Comparison of ENCODE assay signal across 1 cellular context in the genomic region with DNA sequence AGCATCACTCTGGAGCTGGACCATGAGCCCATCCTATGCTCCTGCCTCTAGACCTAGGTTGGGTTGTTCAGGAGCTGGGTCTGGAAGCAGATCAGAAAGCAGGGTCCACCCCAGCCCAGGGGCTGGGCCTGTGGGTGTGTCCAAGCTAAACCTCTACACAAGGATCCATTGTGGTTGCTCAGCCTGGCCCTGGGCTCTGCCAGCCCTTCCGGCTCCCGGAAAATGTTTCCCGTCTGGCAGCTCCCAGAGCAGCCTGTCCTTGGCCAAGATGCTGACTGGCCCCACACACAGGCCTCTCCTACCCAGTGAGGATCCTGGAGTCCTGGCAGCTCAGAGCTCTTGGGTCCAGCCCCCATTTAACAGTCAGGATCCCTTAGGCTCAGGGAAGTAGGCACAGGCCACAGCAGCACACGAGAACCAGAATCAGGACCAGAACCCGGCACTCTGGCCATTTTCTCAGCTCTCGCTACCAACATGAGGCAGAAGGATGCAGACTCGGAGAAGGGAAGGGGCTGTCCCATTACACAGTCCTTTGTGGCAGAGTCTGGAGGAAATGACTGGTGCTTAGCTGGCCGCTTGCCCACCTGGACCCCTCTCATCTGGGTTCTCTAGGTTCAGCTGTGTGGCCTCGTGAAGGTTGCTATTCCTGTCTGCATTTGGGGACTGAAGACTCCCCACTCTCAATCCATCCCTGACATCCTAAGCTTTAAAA.
TF ChIP-seq lines count a peak whose summit lies in the region.

No MANE protein-coding gene starts in this region.

TF ChIP-seq in HepG2, 621 proteins besides CTCF, POLR2A, EP300 and RAD21 (continued from another document and continues in another):
- TF ChIP-seq MEIS1 (CRISPR knock-in tag; IDR thresholded peaks at IDR 0.05; ENCODE audit: borderline replicate concordance): no peak
- TF ChIP-seq POGK (CRISPR knock-in tag; conservative IDR thresholded peaks at IDR 0.05): peak; percentile 23; the same call in 1 of the 2 replicates
- no peak for TF ChIP-seq MXD3 (CRISPR knock-in tag; IDR thresholded peaks at IDR 0.05)
- TF ChIP-seq TAF15 (IDR thresholded peaks at IDR 0.05; ENCODE audit: low read depth, low read length, poor library complexity, severe bottlenecking): no peak
- TF ChIP-seq HMG20B (CRISPR knock-in tag; conservative IDR thresholded peaks at IDR 0.05): no peak
- TF ChIP-seq ZNF432 (CRISPR knock-in tag; IDR thresholded peaks at IDR 0.05; ENCODE audit: borderline replicate concordance): no peak
- TF ChIP-seq LRRFIP1 (CRISPR knock-in tag; conservative IDR thresholded peaks at IDR 0.05): no peak
- TF ChIP-seq ZNF639 (CRISPR knock-in tag; conservative IDR thresholded peaks at IDR 0.05): no peak
- no peak for TF ChIP-seq ZNF557 (CRISPR knock-in tag; IDR thresholded peaks at IDR 0.05)
- TF ChIP-seq SRY (CRISPR knock-in tag; IDR thresholded peaks at IDR 0.05): 0 out of 2 replicates have a peak, but pooled peaks have one; percentile 58
- TF ChIP-seq, protein P1, sequence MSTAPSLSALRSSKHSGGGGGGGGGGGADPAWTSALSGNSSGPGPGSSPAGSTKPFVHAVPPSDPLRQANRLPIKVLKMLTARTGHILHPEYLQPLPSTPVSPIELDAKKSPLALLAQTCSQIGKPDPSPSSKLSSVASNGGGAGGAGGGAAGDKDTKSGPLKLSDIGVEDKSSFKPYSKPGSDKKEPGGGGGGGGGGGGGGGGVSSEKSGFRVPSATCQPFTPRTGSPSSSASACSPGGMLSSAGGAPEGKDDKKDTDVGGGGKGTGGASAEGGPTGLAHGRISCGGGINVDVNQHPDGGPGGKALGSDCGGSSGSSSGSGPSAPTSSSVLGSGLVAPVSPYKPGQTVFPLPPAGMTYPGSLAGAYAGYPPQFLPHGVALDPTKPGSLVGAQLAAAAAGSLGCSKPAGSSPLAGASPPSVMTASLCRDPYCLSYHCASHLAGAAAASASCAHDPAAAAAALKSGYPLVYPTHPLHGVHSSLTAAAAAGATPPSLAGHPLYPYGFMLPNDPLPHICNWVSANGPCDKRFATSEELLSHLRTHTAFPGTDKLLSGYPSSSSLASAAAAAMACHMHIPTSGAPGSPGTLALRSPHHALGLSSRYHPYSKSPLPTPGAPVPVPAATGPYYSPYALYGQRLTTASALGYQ (CRISPR knock-in tag; IDR thresholded peaks at IDR 0.05): no peak
- TF ChIP-seq REXO4 (CRISPR knock-in tag; IDR thresholded peaks at IDR 0.05; ENCODE audit: borderline replicate concordance): no peak
- TF ChIP-seq FLYWCH1 (CRISPR knock-in tag; IDR thresholded peaks at IDR 0.05): no peak
- TF ChIP-seq ZSCAN30 (CRISPR knock-in tag; IDR thresholded peaks at IDR 0.05): no peak
- TF ChIP-seq ZNF34 (CRISPR knock-in tag; IDR thresholded peaks at IDR 0.05; ENCODE audit: borderline replicate concordance): peak; percentile 28; the same call in 1 of the 2 replicates
- TF ChIP-seq PBX2 (CRISPR knock-in tag; IDR thresholded peaks at IDR 0.05): no peak
- TF ChIP-seq DNMT1 (CRISPR knock-in tag; IDR thresholded peaks at IDR 0.05): no peak
- no peak for TF ChIP-seq IRX3 (CRISPR knock-in tag; IDR thresholded peaks at IDR 0.05; ENCODE audit: borderline replicate concordance, low read depth)
- peak; percentile 78 for TF ChIP-seq ZFX (CRISPR knock-in tag; IDR thresholded peaks at IDR 0.05; ENCODE audit: low read depth)
- no peak for TF ChIP-seq KAT7 (CRISPR knock-in tag; IDR thresholded peaks at IDR 0.05; ENCODE audit: borderline replicate concordance)
- no peak for TF ChIP-seq ZNF296 (CRISPR knock-in tag; conservative IDR thresholded peaks at IDR 0.05)
- TF ChIP-seq RBAK (CRISPR knock-in tag; IDR thresholded peaks at IDR 0.05): no peak
- TF ChIP-seq RFX5 (IDR thresholded peaks at IDR 0.05; ENCODE audit: low read depth, low read length): no peak
- TF ChIP-seq ZNF724P (CRISPR knock-in tag; IDR thresholded peaks at IDR 0.05; ENCODE audit: borderline replicate concordance): no peak
- TF ChIP-seq, protein P2, sequence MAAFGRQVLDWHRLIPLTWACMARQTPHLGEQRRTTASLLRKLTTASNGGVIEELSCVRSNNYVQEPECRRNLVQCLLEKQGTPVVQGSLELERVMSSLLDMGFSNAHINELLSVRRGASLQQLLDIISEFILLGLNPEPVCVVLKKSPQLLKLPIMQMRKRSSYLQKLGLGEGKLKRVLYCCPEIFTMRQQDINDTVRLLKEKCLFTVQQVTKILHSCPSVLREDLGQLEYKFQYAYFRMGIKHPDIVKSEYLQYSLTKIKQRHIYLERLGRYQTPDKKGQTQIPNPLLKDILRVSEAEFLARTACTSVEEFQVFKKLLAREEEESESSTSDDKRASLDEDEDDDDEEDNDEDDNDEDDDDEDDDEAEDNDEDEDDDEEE (CRISPR knock-in tag; IDR thresholded peaks at IDR 0.05): no peak; the same call in 1 of the 2 replicates
- no peak for TF ChIP-seq SIX4 (CRISPR knock-in tag; IDR thresholded peaks at IDR 0.05)
- TF ChIP-seq AHDC1 (CRISPR knock-in tag; IDR thresholded peaks at IDR 0.05; ENCODE audit: borderline replicate concordance): no peak
- TF ChIP-seq ZNF678 (CRISPR knock-in tag; IDR thresholded peaks at IDR 0.05): 0 out of 2 replicates have a peak, but pooled peaks have one; percentile 35
- no peak for TF ChIP-seq IKZF5 (CRISPR knock-in tag; IDR thresholded peaks at IDR 0.05)
- no peak for TF ChIP-seq IRF2 (CRISPR knock-in tag; IDR thresholded peaks at IDR 0.05)
- TF ChIP-seq XBP1 (CRISPR knock-in tag; IDR thresholded peaks at IDR 0.05): no peak
